In genomic region chr7:12684186-12684585, GRCh38 we compare ENCODE assay signal across 21 cellular contexts.
"Had no signal": no experiment of that assay in that cellular context is flagged by ENCODE, and none has a peak within 500 bp of the region (broad histone marks: within the 10 kb centered on the region; RNA-seq: fewer than 3 reads in every experiment).

No MANE protein-coding gene starts in this region.

- H3K4me3 ChIP-seq: adrenal gland, coronary artery, lower lobe of right lung, mucosa of descending colon, SK-N-MC, upper lobe of left lung had no signal

- DNase-seq: activated B cell treated with CpG ODN at 0.5 μM for 24 hours; activated CD4-positive, alpha-beta T cell treated with anti-CD3 and anti-CD28 coated beads, Interleukin-2, amount 50 U/mL, for 1 hour; activated naive CD4-positive, alpha-beta T cell treated with anti-CD3 and anti-CD28 coated beads, Interleukin-2, amount 10 ng/mL, durations not matched to agents 7 days and 5 days; activated T-cell treated with anti-CD3 and anti-CD28 coated beads for 4 hours; adrenal gland; caudate nucleus; effector memory CD4-positive, alpha-beta T cell; glutamatergic neuron; left cardiac atrium; lower lobe of right lung; mucosa of descending colon; posterior cingulate gyrus; right cardiac atrium; substantia nigra had no signal

- H3K27me3 Mint-ChIP-seq: activated B cell treated with CpG ODN at 0.5 μM for 24 hours; activated T-helper 17 cell treated with anti-CD3 and anti-CD28 coated beads, Interleukin-2, amount 50 U/mL, for 72 hours; stimulated activated memory B cell treated with anti-CD40 and anti-IgM and Interleukin-4, amounts not matched to agents 10 μg/mL and 1 μg/mL and 100 μg/mL, for 72 hours had no signal

- H3K9me3 ChIP-seq: adrenal gland, lower lobe of right lung, mucosa of descending colon, upper lobe of left lung had no signal

- ATAC-seq: activated T-helper 17 cell treated with anti-CD3 and anti-CD28 coated beads, Interleukin-2, amount 50 U/mL, for 72 hours; left cardiac atrium; lower lobe of right lung; mucosa of descending colon; right cardiac atrium; stimulated activated memory B cell treated with anti-CD40 and anti-IgM and Interleukin-4, amounts not matched to agents 10 μg/mL and 1 μg/mL and 100 μg/mL, for 72 hours had no signal

- H3K4me3 Mint-ChIP-seq: activated B cell treated with CpG ODN at 0.5 μM for 24 hours; activated naive CD4-positive, alpha-beta T cell treated with anti-CD3 and anti-CD28 coated beads, Interleukin-2, amount 10 ng/mL, durations not matched to agents 7 days and 5 days; activated T-helper 17 cell treated with anti-CD3 and anti-CD28 coated beads, Interleukin-2, amount 50 U/mL, for 72 hours; T-helper 1 cell treated with Interleukin-12 subunit alpha and Interleukin-12 subunit beta and Interleukin-4 antibody, amounts not matched to agents 30 μg/mL and 1 μg/mL, for 36 hours had no signal

- H3K27ac Mint-ChIP-seq: activated naive CD4-positive, alpha-beta T cell treated with anti-CD3 and anti-CD28 coated beads, Interleukin-2, amount 10 ng/mL, durations not matched to agents 7 days and 5 days; activated T-helper 17 cell treated with anti-CD3 and anti-CD28 coated beads, Interleukin-2, amount 50 U/mL, for 72 hours; stimulated activated memory B cell treated with anti-CD40 and anti-IgM and Interleukin-4, amounts not matched to agents 10 μg/mL and 1 μg/mL and 100 μg/mL, for 72 hours; T-helper 1 cell treated with Interleukin-12 subunit alpha and Interleukin-12 subunit beta and Interleukin-4 antibody, amounts not matched to agents 30 μg/mL and 1 μg/mL, for 36 hours had no signal

- H3K27me3 ChIP-seq: adrenal gland, upper lobe of left lung had no signal

- H3K4me1 ChIP-seq: lower lobe of right lung had no signal

- H3K36me3 ChIP-seq: adrenal gland, lower lobe of right lung, upper lobe of left lung had no signal

- H3K27ac ChIP-seq: adrenal gland, coronary artery, epithelial cell of prostate, lower lobe of right lung, SK-N-MC, upper lobe of left lung had no signal

- H3K9me3 Mint-ChIP-seq: activated B cell treated with CpG ODN at 0.5 μM for 24 hours; activated naive CD4-positive, alpha-beta T cell treated with anti-CD3 and anti-CD28 coated beads, Interleukin-2, amount 10 ng/mL, durations not matched to agents 7 days and 5 days; activated T-helper 17 cell treated with anti-CD3 and anti-CD28 coated beads, Interleukin-2, amount 50 U/mL, for 72 hours; T-helper 1 cell treated with Interleukin-12 subunit alpha and Interleukin-12 subunit beta and Interleukin-4 antibody, amounts not matched to agents 30 μg/mL and 1 μg/mL, for 36 hours had no signal

- H3K36me3 Mint-ChIP-seq: stimulated activated memory B cell treated with anti-CD40 and anti-IgM and Interleukin-4, amounts not matched to agents 10 μg/mL and 1 μg/mL and 100 μg/mL, for 72 hours had no signal
